In genomic region chr19:41501854-41502253, GRCh38 we compare ENCODE assay signal across 19 cellular contexts. TPM values are rescaled to one million over a fixed set of nuclear protein-coding genes. Genes with fewer than 3 reads are reported as not detected.
DNase-seq lines count a peak whose midpoint lies in the region; ATAC-seq and TF ChIP-seq lines count a peak whose summit lies in the region.
"Had no signal": no experiment of that assay in that cellular context is flagged by ENCODE, and none has a peak within 500 bp of the region (broad histone marks: within the 10 kb centered on the region; RNA-seq: fewer than 3 reads in every experiment).

No MANE protein-coding gene starts in this region.

- H3K27ac ChIP-seq in gastroesophageal sphincter (peak overlapping the region in 3 of 4 donors; percentile 32 to 49 (median 48)), upper lobe of right lung (peak overlapping the region; percentile 65)
- H3K27ac ChIP-seq: SJSA1 had no signal

- H3K4me3 ChIP-seq in gastroesophageal sphincter, result no peak overlapping the region
- no peak overlapping the region for H3K4me3 ChIP-seq in upper lobe of right lung
- H3K4me3 ChIP-seq: SJSA1, skin epidermis had no signal

- no peak for TF ChIP-seq CTCF in gastroesophageal sphincter (IDR thresholded peaks at IDR 0.05)
- no peak for TF ChIP-seq CTCF in upper lobe of right lung (IDR thresholded peaks at IDR 0.05)

- H3K27me3 ChIP-seq in gastroesophageal sphincter (peaks cover 67% of the 10 kb centered on the region), upper lobe of right lung (peaks cover 6% of the 10 kb centered on the region)

- no peaks in the 10 kb centered on the region for H3K9me3 ChIP-seq in gastroesophageal sphincter
- no peaks in the 10 kb centered on the region for H3K9me3 ChIP-seq in upper lobe of right lung
- H3K9me3 ChIP-seq: SJSA1 had no signal

- H3K36me3 Mint-ChIP-seq in activated T-cell treated with anti-CD3 and anti-CD28 coated beads, Interleukin-2, amount 50 U/mL, for 4 hours (ENCODE audit: insufficient read depth), result no peaks in the 10 kb centered on the region
- H3K36me3 Mint-ChIP-seq: activated naive CD4-positive, alpha-beta T cell treated with anti-CD3 and anti-CD28 coated beads, Interleukin-2, amount 50 U/mL, for 72 hours had no signal

- intact Hi-C loops in left ventricle myocardium superior (cut with micrococcal nuclease) (no loop called here), Right ventricle myocardium inferior (cut with DNase I) (no loop called here), upper lobe of right lung (cut with DNase I) (no loop called here)

- no peaks in the 10 kb centered on the region for H3K4me1 Mint-ChIP-seq in activated T-cell treated with anti-CD3 and anti-CD28 coated beads, Interleukin-2, amount 50 U/mL, for 4 hours (ENCODE audit: low read depth)
- H3K4me1 Mint-ChIP-seq: nephron had no signal

- H3K4me3 Mint-ChIP-seq in activated T-cell treated with anti-CD3 and anti-CD28 coated beads, Interleukin-2, amount 50 U/mL, for 4 hours, result no peak overlapping the region
- H3K4me3 Mint-ChIP-seq: activated CD8-positive, alpha-beta T cell treated with anti-CD3 and anti-CD28 coated beads, Interleukin-2, amount 10 ng/mL, durations not matched to agents 7 days and 5 days; activated T-helper 1 cell treated with anti-CD3 and anti-CD28 coated beads, Interleukin-12 subunit alpha, Interleukin-12 subunit beta, Interleukin-2, Interleukin-4 antibody, amounts not matched to agents 30 ng/mL and 10 ng/mL and 1 ng/mL, durations not matched to agents 14 hours and 24 hours and 36 hours; CD4-positive, alpha-beta T cell; nephron; T-helper 2 cell treated with Interferon-gamma antibody and Interleukin-4, amounts not matched to agents 5 μg/mL and 100 μg/mL, for 36 hours had no signal

- TF ChIP-seq EP300 in gastroesophageal sphincter (IDR thresholded peaks at IDR 0.05), result no peak

- H3K36me3 ChIP-seq in gastroesophageal sphincter (no peaks in the 10 kb centered on the region), upper lobe of right lung (no peaks in the 10 kb centered on the region)
- H3K36me3 ChIP-seq: SJSA1 had no signal

- H3K4me1 ChIP-seq in gastroesophageal sphincter, result no peaks in the 10 kb centered on the region
- peaks cover 6% of the 10 kb centered on the region for H3K4me1 ChIP-seq in upper lobe of right lung

- ATAC-seq in left ventricle myocardium superior (peak; percentile 24), Right ventricle myocardium inferior (no peak), gastroesophageal sphincter (no peak), upper lobe of right lung (no peak), HG03097 (IDR thresholded peaks at IDR 0.05; ENCODE audit: low FRiP score, unreplicated experiment) (no peak)
- ATAC-seq in activated T-cell treated with anti-CD3 and anti-CD28 coated beads, Interleukin-2, amount 50 U/mL, for 4 hours, result no peak
- ATAC-seq: activated CD8-positive, alpha-beta T cell treated with anti-CD3 and anti-CD28 coated beads, Interleukin-2, amount 10 ng/mL, durations not matched to agents 7 days and 5 days had no signal

- no peaks in the 10 kb centered on the region for H3K9me3 Mint-ChIP-seq in activated T-cell treated with anti-CD3 and anti-CD28 coated beads, Interleukin-2, amount 50 U/mL, for 4 hours
- H3K9me3 Mint-ChIP-seq: activated naive CD4-positive, alpha-beta T cell treated with anti-CD3 and anti-CD28 coated beads, Interleukin-2, amount 50 U/mL, for 72 hours; activated T-helper 1 cell treated with anti-CD3 and anti-CD28 coated beads, Interleukin-12 subunit alpha, Interleukin-12 subunit beta, Interleukin-2, Interleukin-4 antibody, amounts not matched to agents 30 ng/mL and 10 ng/mL and 1 ng/mL, durations not matched to agents 14 hours and 24 hours and 36 hours; CD4-positive, alpha-beta T cell; T-helper 2 cell treated with Interferon-gamma antibody and Interleukin-4, amounts not matched to agents 5 μg/mL and 100 μg/mL, for 36 hours had no signal

- WGBS in gastroesophageal sphincter (ENCODE audit: low coverage in 1 of 2), 2 donors, result 70 to 72% methylated on average over 4 of the region's 4 CpGs

- peaks cover 44% of the 10 kb centered on the region for H3K27me3 Mint-ChIP-seq in activated T-cell treated with anti-CD3 and anti-CD28 coated beads, Interleukin-2, amount 50 U/mL, for 4 hours (ENCODE audit: low read depth)

- TF ChIP-seq POLR2A in gastroesophageal sphincter (IDR thresholded peaks at IDR 0.05), result no peak

- no peak for DNase-seq in left ventricle myocardium superior
- no peak for DNase-seq in Right ventricle myocardium inferior (ENCODE audit: missing footprints)
- peak; percentile 15 for DNase-seq in RPMI7951 (ENCODE audit: low read depth)
- DNase-seq in upper lobe of right lung, result no peak
- DNase-seq in activated T-cell treated with anti-CD3 and anti-CD28 coated beads, Interleukin-2, amount 50 U/mL, for 48 hours, result no peak
- no peak for DNase-seq in activated T-cell treated with anti-CD3 and anti-CD28 coated beads, Interleukin-2, amount 50 U/mL, for 4 hours
- DNase-seq: activated CD4-positive, CD25-positive, alpha-beta regulatory T cell; activated CD8-positive, alpha-beta T cell treated with anti-CD3 and anti-CD28 coated beads, Interleukin-2, amount 10 ng/mL, durations not matched to agents 7 days and 5 days; CD4-positive, alpha-beta T cell had no signal

RNA-seq across cellular contexts. Expression of gene ERICH4, which starts 58.9 kb away (rescaled TPM):
- total RNA-seq in left ventricle myocardium superior, result not detected
- total RNA-seq in Right ventricle myocardium inferior, result not detected
- not detected in 2 replicates for total RNA-seq in RPMI7951 (2014; rRNA removed; shearing (Covaris generic))
- total RNA-seq in gastroesophageal sphincter, result not detected
- total RNA-seq in upper lobe of right lung, result not detected
- not detected for total RNA-seq in activated T-cell treated with anti-CD3 and anti-CD28 coated beads, Interleukin-2, amount 50 U/mL, for 4 hours
- total RNA-seq: activated CD8-positive, alpha-beta T cell treated with anti-CD3 and anti-CD28 coated beads, Interleukin-2, amount 10 ng/mL, durations not matched to agents 7 days and 5 days; activated naive CD4-positive, alpha-beta T cell treated with anti-CD3 and anti-CD28 coated beads, Interleukin-2, amount 50 U/mL, for 72 hours; activated T-helper 1 cell treated with anti-CD3 and anti-CD28 coated beads, Interleukin-12 subunit alpha, Interleukin-12 subunit beta, Interleukin-2, Interleukin-4 antibody, amounts not matched to agents 30 ng/mL and 10 ng/mL and 1 ng/mL, durations not matched to agents 14 hours and 24 hours and 36 hours; CD4-positive, alpha-beta T cell; progenitor cell of endocrine pancreas; SJSA1; subcutaneous adipose tissue had no signal
